8 cellular contexts compared by ENCODE assay signal in the genomic region with DNA sequence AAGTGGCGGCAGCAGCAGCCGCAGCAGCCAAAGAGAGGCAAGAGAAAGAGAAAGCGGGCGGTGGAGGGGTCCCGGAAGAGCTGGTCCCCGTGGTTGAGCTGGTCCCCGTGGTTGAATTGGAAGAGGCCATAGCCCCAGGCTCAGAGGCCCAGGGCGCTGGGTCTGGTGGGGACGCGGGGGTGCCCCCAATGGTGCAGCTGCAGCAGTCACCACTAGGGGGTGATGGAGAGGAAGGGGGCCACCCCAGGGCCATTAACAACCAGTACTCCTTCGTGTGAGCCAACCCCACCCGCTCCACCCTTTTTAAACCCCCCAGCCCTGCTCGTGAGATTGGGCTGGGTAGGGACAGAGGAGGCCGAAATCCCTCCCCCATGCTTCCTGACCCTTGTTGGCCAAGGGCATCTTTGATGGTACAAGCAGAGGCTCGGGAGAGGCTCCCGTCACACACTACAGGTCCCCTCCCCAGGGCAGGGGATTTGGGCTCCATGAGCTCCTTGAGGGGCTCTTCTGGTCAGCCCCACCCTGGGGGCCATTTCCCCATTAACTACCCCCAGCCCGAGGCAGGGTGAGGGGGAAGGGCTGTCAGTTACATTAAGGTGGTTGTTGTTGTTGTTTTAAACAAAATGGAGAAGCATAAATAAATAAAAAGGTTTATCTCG. TPM values are rescaled to one million over a fixed set of nuclear protein-coding genes. Genes with fewer than 3 reads are reported as not detected.
DNase-seq lines count a peak whose midpoint lies in the region; ATAC-seq, FAIRE-seq and TF ChIP-seq lines count a peak whose summit lies in the region.

No MANE protein-coding gene starts in this region.

- H3K9me3 Mint-ChIP-seq in astrocyte (ENCODE audit: unreplicated experiment): no peaks in the 10 kb centered on the region
- no peaks in the 10 kb centered on the region for H3K9me3 Mint-ChIP-seq in stimulated activated naive CD8-positive, alpha-beta T cell treated with anti-CD3 and anti-CD28 coated beads, Interleukin-15, amount 100 ng/mL, for 72 hours

- H4K20me1 ChIP-seq in astrocyte (ENCODE audit: insufficient read depth, low read length): peaks cover 20% of the 10 kb centered on the region

- no peak overlapping the region for H3K4me3 ChIP-seq in astrocyte (ENCODE audit: insufficient read depth, low read depth, low read length)
- H3K4me3 ChIP-seq in lower lobe of right lung: no peak overlapping the region

- H3K4me1 Mint-ChIP-seq in astrocyte (ENCODE audit: low read depth, unreplicated experiment): peaks cover 2% of the 10 kb centered on the region
- H3K4me1 Mint-ChIP-seq in stimulated activated naive CD8-positive, alpha-beta T cell treated with anti-CD3 and anti-CD28 coated beads, Interleukin-15, amount 100 ng/mL, for 72 hours: peaks cover 36% of the 10 kb centered on the region

- H3K36me3 ChIP-seq in astrocyte (ENCODE audit: insufficient read depth, low read length): peaks cover 11% of the 10 kb centered on the region
- peaks cover 54% of the 10 kb centered on the region for H3K36me3 ChIP-seq in lower lobe of right lung

- no peaks in the 10 kb centered on the region for H3K27me3 ChIP-seq in astrocyte (ENCODE audit: insufficient read depth, low read length)
- H3K27me3 ChIP-seq in lower lobe of right lung (ENCODE audit: low read depth): no peaks in the 10 kb centered on the region

- no peak overlapping the region for H3K9ac ChIP-seq in astrocyte (ENCODE audit: low read length)

- peaks cover 13% of the 10 kb centered on the region for H3K36me3 Mint-ChIP-seq in astrocyte (ENCODE audit: low read depth, unreplicated experiment)

- DNase-seq in GM19238 (ENCODE audit: insufficient read length, low spot score) (peak; percentile 63), T-helper 1 cell (peak; percentile 25 to 51 (median 48)), astrocyte (ENCODE audit: low read depth) (no peak), lower lobe of right lung (no peak), HK-2 (ENCODE audit: unreplicated experiment) (no peak)
- DNase-seq in stimulated activated naive CD8-positive, alpha-beta T cell treated with anti-CD3 and anti-CD28 coated beads, Interleukin-15, amount 100 ng/mL, for 72 hours: peak; percentile 69 to 70

- H3K4me1 ChIP-seq in astrocyte (ENCODE audit: insufficient read depth, low read length) (no peaks in the 10 kb centered on the region), lower lobe of right lung (no peaks in the 10 kb centered on the region)

- H3K4me2 ChIP-seq in astrocyte (ENCODE audit: low read length): no peak overlapping the region

- no peak overlapping the region for H2AFZ ChIP-seq in astrocyte (ENCODE audit: low read depth, low read length)

- ATAC-seq in lower lobe of right lung (peak; percentile 64 to 65), GM21723 (IDR thresholded peaks at IDR 0.05; ENCODE audit: unreplicated experiment) (no peak), HG03442 (IDR thresholded peaks at IDR 0.05; ENCODE audit: unreplicated experiment) (no peak)
- peak; percentile 77 for ATAC-seq in stimulated activated naive CD8-positive, alpha-beta T cell treated with anti-CD3 and anti-CD28 coated beads, Interleukin-15, amount 100 ng/mL, for 72 hours

- FAIRE-seq in astrocyte (lab: Jason Lieb, UNC): no peak

- TF ChIP-seq CTCF in astrocyte (IDR thresholded peaks at IDR 0.05; ENCODE audit: insufficient read depth, low read depth, low read length): peak; percentile 25
- peak; percentile 69 for TF ChIP-seq CTCF in lower lobe of right lung (IDR thresholded peaks at IDR 0.05)

- H3K4me3 Mint-ChIP-seq in astrocyte (ENCODE audit: unreplicated experiment): no peak overlapping the region
- no peak overlapping the region for H3K4me3 Mint-ChIP-seq in stimulated activated naive CD8-positive, alpha-beta T cell treated with anti-CD3 and anti-CD28 coated beads, Interleukin-15, amount 100 ng/mL, for 72 hours

- H3K9me3 ChIP-seq in astrocyte (ENCODE audit: insufficient read depth, low read depth, low read length): no peaks in the 10 kb centered on the region
- no peaks in the 10 kb centered on the region for H3K9me3 ChIP-seq in lower lobe of right lung

- no peak overlapping the region for H3K27ac Mint-ChIP-seq in astrocyte (ENCODE audit: unreplicated experiment)
- H3K27ac Mint-ChIP-seq in stimulated activated naive CD8-positive, alpha-beta T cell treated with anti-CD3 and anti-CD28 coated beads, Interleukin-15, amount 100 ng/mL, for 72 hours: peak overlapping the region in 1 of 2 donors; percentile 54

- H3K79me2 ChIP-seq in astrocyte (ENCODE audit: insufficient read depth, low read length): no peaks in the 10 kb centered on the region

- H3K27me3 Mint-ChIP-seq in astrocyte (ENCODE audit: low read depth, unreplicated experiment): no peaks in the 10 kb centered on the region
- H3K27me3 Mint-ChIP-seq in stimulated activated naive CD8-positive, alpha-beta T cell treated with anti-CD3 and anti-CD28 coated beads, Interleukin-15, amount 100 ng/mL, for 72 hours: no peaks in the 10 kb centered on the region

- intact Hi-C loops in lower lobe of right lung (cut with DNase I): no loop called here

- no peak overlapping the region for H3K27ac ChIP-seq in astrocyte (ENCODE audit: low read depth, low read length)
- no peak overlapping the region for H3K27ac ChIP-seq in lower lobe of right lung

RNA-seq across cellular contexts. Expression of a gene that starts 4.6 kb away (rescaled TPM):
- total RNA-seq in astrocyte (1.0 and 2.0 TPM in 2 replicates), lower lobe of right lung (0.38 TPM)

RNA-seq across cellular contexts. Expression of a gene that starts 10.0 kb away (rescaled TPM):
- 27.6 and 34.2 TPM in 2 replicates for total RNA-seq in astrocyte
- total RNA-seq in lower lobe of right lung: 49.0 TPM

RNA-seq across cellular contexts. Expression of a gene that starts 27.5 kb away (rescaled TPM):
- total RNA-seq in astrocyte (136 and 147 TPM in 2 replicates), lower lobe of right lung (112 TPM)

RNA-seq across cellular contexts. Expression of a gene that starts 50.9 kb away (rescaled TPM):
- 169 and 191 TPM in 2 replicates for total RNA-seq in astrocyte
- total RNA-seq in lower lobe of right lung: 145 TPM

RNA-seq across cellular contexts. Expression of a gene that starts 51.4 kb away (rescaled TPM):
- total RNA-seq in astrocyte (18.6 and 19.4 TPM in 2 replicates), lower lobe of right lung (18.8 TPM)

Comparison
In these comparisons a context has a peak if more than half of its experiments do, and no peak if none do; other contexts are left out.
1. DNase-seq: peak in GM19238 (single experiment), T-helper 1 cell (5 of 5) and stimulated activated naive CD8-positive, alpha-beta T cell treated with anti-CD3 and anti-CD28 coated beads, Interleukin-15, amount 100 ng/mL, for 72 hours (2 of 2); none in astrocyte (single experiment), lower lobe of right lung (single experiment) and HK-2 (single experiment).
2. ATAC-seq: peak in lower lobe of right lung (2 of 2) and stimulated activated naive CD8-positive, alpha-beta T cell treated with anti-CD3 and anti-CD28 coated beads, Interleukin-15, amount 100 ng/mL, for 72 hours (single experiment); none in GM21723 (single experiment) and HG03442 (single experiment).